23 cellular contexts compared by ENCODE assay signal in genomic region chr5:179542170-179542569, GRCh38. TPM values are rescaled to one million over a fixed set of nuclear protein-coding genes. Genes with fewer than 3 reads are reported as not detected.
A peak's percentile ranks its signal among the peaks of the same experiment; 100 is the strongest.
DNase-seq lines count a peak whose midpoint lies in the region; ATAC-seq and TF ChIP-seq lines count a peak whose summit lies in the region.
"Had no signal": no experiment of that assay in that cellular context is flagged by ENCODE, and none has a peak within 500 bp of the region (broad histone marks: within the 10 kb centered on the region; RNA-seq: fewer than 3 reads in every experiment).

No MANE protein-coding gene starts in this region.

- H3K9ac ChIP-seq in OCI-LY1 (ENCODE audit: low read length) = no peak overlapping the region
- H3K9ac ChIP-seq: GM23248 had no signal

- H3K9me3 Mint-ChIP-seq in stimulated activated memory B cell treated with anti-CD40 and anti-IgM and Interleukin-4, amounts not matched to agents 10 μg/mL and 1 μg/mL and 100 μg/mL, for 72 hours = no peaks in the 10 kb centered on the region
- H3K9me3 Mint-ChIP-seq: CD4-positive, alpha-beta memory T cell; IgD-negative memory B cell; T-helper 2 cell treated with Interferon-gamma antibody and Interleukin-4, amounts not matched to agents 5 μg/mL and 100 μg/mL, for 36 hours had no signal

- H3K4me1 Mint-ChIP-seq in stimulated activated memory B cell treated with anti-CD40 and anti-IgM and Interleukin-4, amounts not matched to agents 10 μg/mL and 1 μg/mL and 100 μg/mL, for 72 hours = peaks cover 29% of the 10 kb centered on the region

- TF ChIP-seq POLR2A in transverse colon (IDR thresholded peaks at IDR 0.05) = no peak

- no peak for TF ChIP-seq CTCF in HEK293 (tag by site-specific recombination; IDR thresholded peaks at IDR 0.05)
- no peak for TF ChIP-seq CTCF in OCI-LY1 (IDR thresholded peaks at IDR 0.05; ENCODE audit: low read length)
- TF ChIP-seq CTCF in transverse colon (IDR thresholded peaks at IDR 0.05) = no peak

- POLR2A ChIA-PET in HEK293 (lab: Yijun Ruan, JAX) = no interaction called here

- CTCF ChIA-PET in HEK293 (lab: Yijun Ruan, JAX) = interaction anchor here (0.7 kb wide), 1 partner anchor 276 kb away, joined by 3 read pairs; no protein-coding TSS in a partner anchor

- no peaks in the 10 kb centered on the region for H3K9me2 ChIP-seq in OCI-LY1 (ENCODE audit: low read depth, low read length)

- H3K27ac ChIP-seq in HEK293 (ENCODE audit: extremely low read depth, low read depth, low read length) (no peak overlapping the region), OCI-LY1 (ENCODE audit: low read depth, low read length, poor library complexity, severe bottlenecking) (peak overlapping the region; percentile 92), transverse colon (no peak overlapping the region)
- H3K27ac ChIP-seq: GM23248, HL-60 had no signal

- no peak for ATAC-seq in stimulated activated memory B cell treated with anti-CD40 and anti-IgM and Interleukin-4, amounts not matched to agents 10 μg/mL and 1 μg/mL and 100 μg/mL, for 72 hours

- TF ChIP-seq EP300 in transverse colon (IDR thresholded peaks at IDR 0.05; ENCODE audit: low read depth) = no peak

- 86 to 88% methylated on average over 7 of the region's 7 CpGs for WGBS in transverse colon (ENCODE audit: low coverage in 1 of 2), 2 donors

- DNase-seq in NOMO-1 treated with DMSO at 0.1 percent for 48 hours (lab: John Stamatoyannopoulos, UW; ENCODE audit: unreplicated experiment) (peak; percentile 16), NOMO-1 (lab: John Stamatoyannopoulos, UW; ENCODE audit: unreplicated experiment in 2 of 2) (no peak), GM19238 (ENCODE audit: insufficient read length, low spot score) (no peak), SIG-M5 treated with dmso at 0.1 percent for 504 hours (lab: John Stamatoyannopoulos, UW; ENCODE audit: unreplicated experiment) (no peak), transverse colon (no peak)
- DNase-seq: AML-193; C1 segment of cervical spinal cord; CD4-positive, alpha-beta memory T cell; COR-L47; GM23248; H7; NCI-H2029; NCI-H2227 treated with DMSO at 0.1 percent for 48 hours; NCI-H510A; NCI-H82; PC-3; T-helper 1 cell had no signal

- peak overlapping the region; percentile 39 for H3K27ac Mint-ChIP-seq in stimulated activated memory B cell treated with anti-CD40 and anti-IgM and Interleukin-4, amounts not matched to agents 10 μg/mL and 1 μg/mL and 100 μg/mL, for 72 hours
- H3K27ac Mint-ChIP-seq: CD4-positive, alpha-beta memory T cell; T-helper 2 cell treated with Interferon-gamma antibody and Interleukin-4, amounts not matched to agents 5 μg/mL and 100 μg/mL, for 36 hours had no signal

- no peaks in the 10 kb centered on the region for H3K9me3 ChIP-seq in HEK293 (ENCODE audit: control insufficient read depth, insufficient read depth, low read depth, low read length)
- H3K9me3 ChIP-seq in OCI-LY1 (ENCODE audit: low read length) = no peaks in the 10 kb centered on the region
- no peaks in the 10 kb centered on the region for H3K9me3 ChIP-seq in transverse colon

- in situ Hi-C loops in transverse colon (cut with MboI; ENCODE audit: low pct_ligation_motif_present in 1 of 4, low pct_unique_long_range_greater_than_20kb in 1 of 4, low sequenced_read_pairs in 3 of 4) = no loop called here

- H3K4me3 ChIP-seq in HEK293 (ENCODE audit: low read depth, low read length) (no peak overlapping the region), OCI-LY1 (ENCODE audit: low read depth, low read length, poor library complexity, severe bottlenecking) (no peak overlapping the region), transverse colon (no peak overlapping the region)
- H3K4me3 ChIP-seq: GM23248 had no signal

- H3K4me2 ChIP-seq in OCI-LY1 (ENCODE audit: low read length) = no peak overlapping the region

- H3K4me3 Mint-ChIP-seq in stimulated activated memory B cell treated with anti-CD40 and anti-IgM and Interleukin-4, amounts not matched to agents 10 μg/mL and 1 μg/mL and 100 μg/mL, for 72 hours = no peak overlapping the region
- H3K4me3 Mint-ChIP-seq: CD4-positive, alpha-beta memory T cell; T-helper 2 cell treated with Interferon-gamma antibody and Interleukin-4, amounts not matched to agents 5 μg/mL and 100 μg/mL, for 36 hours had no signal

- H3K36me3 ChIP-seq in HEK293 (ENCODE audit: control insufficient read depth in 2 of 2, insufficient read depth in 1 of 2, low read length in 2 of 2) = no peaks in the 10 kb centered on the region
- H3K36me3 ChIP-seq in OCI-LY1 (ENCODE audit: insufficient read depth, low read length) = no peaks in the 10 kb centered on the region
- no peaks in the 10 kb centered on the region for H3K36me3 ChIP-seq in transverse colon

- peak overlapping the region; percentile 79; the same call in 1 of the 2 replicates for H2AFZ ChIP-seq in OCI-LY1 (ENCODE audit: low read length)
- H2AFZ ChIP-seq: GM23248 had no signal

- H3F3A ChIP-seq in OCI-LY1 (ENCODE audit: insufficient read depth, low read length) = peaks cover 14% of the 10 kb centered on the region; the same call in 1 of the 2 replicates

- H3K4me1 ChIP-seq in HEK293 (ENCODE audit: control insufficient read depth, insufficient read depth, low read length) (no peaks in the 10 kb centered on the region), OCI-LY1 (ENCODE audit: insufficient read depth, low read length, severe bottlenecking) (peaks cover 46% of the 10 kb centered on the region), transverse colon (no peaks in the 10 kb centered on the region)

- H3K79me2 ChIP-seq in OCI-LY1 (ENCODE audit: insufficient read depth, low read length) = no peaks in the 10 kb centered on the region

- H3K27me3 ChIP-seq in OCI-LY1 (ENCODE audit: insufficient read depth, low read length) (no peaks in the 10 kb centered on the region), transverse colon (no peaks in the 10 kb centered on the region)

- H3K36me3 Mint-ChIP-seq in stimulated activated memory B cell treated with anti-CD40 and anti-IgM and Interleukin-4, amounts not matched to agents 10 μg/mL and 1 μg/mL and 100 μg/mL, for 72 hours = no peaks in the 10 kb centered on the region
- H3K36me3 Mint-ChIP-seq: CD4-positive, alpha-beta memory T cell had no signal

- intact Hi-C loops in transverse colon (cut with DNase I; ENCODE audit: low total_unique reads) = no loop called here

- H4K20me1 ChIP-seq in OCI-LY1 (ENCODE audit: insufficient read depth, low read length) = no peaks in the 10 kb centered on the region

- H3K27me3 Mint-ChIP-seq in stimulated activated memory B cell treated with anti-CD40 and anti-IgM and Interleukin-4, amounts not matched to agents 10 μg/mL and 1 μg/mL and 100 μg/mL, for 72 hours = no peaks in the 10 kb centered on the region
- H3K27me3 Mint-ChIP-seq: IgD-negative memory B cell had no signal

TF ChIP-seq in HEK293, 187 proteins besides CTCF, POLR2A, EP300 and RAD21:
- TF ChIP-seq ZNF416 (tag by site-specific recombination; IDR thresholded peaks at IDR 0.05) = no peak
- peak; percentile 96 for TF ChIP-seq SCRT2 (tag by site-specific recombination; IDR thresholded peaks at IDR 0.05)
- TF ChIP-seq ZIC2 (tag by site-specific recombination; IDR thresholded peaks at IDR 0.05) = no peak
- 0 out of 2 replicates have a peak, but pooled peaks have one; percentile 8 for TF ChIP-seq ZNF184 (tag by site-specific recombination; IDR thresholded peaks at IDR 0.05)
- TF ChIP-seq ZNF558 (tag by site-specific recombination; IDR thresholded peaks at IDR 0.05) = no peak
- TF ChIP-seq ZNF157 (tag by site-specific recombination; IDR thresholded peaks at IDR 0.05) = no peak
- TF ChIP-seq SCRT1 (tag by site-specific recombination; IDR thresholded peaks at IDR 0.05; ENCODE audit: borderline replicate concordance) = peak; percentile 66
- no peak for TF ChIP-seq ZNF791 (tag by site-specific recombination; IDR thresholded peaks at IDR 0.05)
- no peak for TF ChIP-seq ZNF335 (tag by site-specific recombination; conservative IDR thresholded peaks at IDR 0.05)
- no peak for TF ChIP-seq TSHZ1 (tag by site-specific recombination; IDR thresholded peaks at IDR 0.05; ENCODE audit: borderline replicate concordance)
- no peak for TF ChIP-seq ZNF341 (tag by site-specific recombination; IDR thresholded peaks at IDR 0.05; ENCODE audit: low read depth)
- no peak for TF ChIP-seq TCF7L2 (IDR thresholded peaks at IDR 0.05; ENCODE audit: borderline replicate concordance, low read depth, low read length)
- no peak for TF ChIP-seq ZNF664 (tag by site-specific recombination; IDR thresholded peaks at IDR 0.05)

RNA-seq across cellular contexts. Expression of gene RUFY1, which starts 8.2 kb away (rescaled TPM):
- 10 to 100 TPM; 37.7 to 98.5 (median 52.7) TPM for total RNA-seq in transverse colon
